8 cellular contexts compared by ENCODE assay signal in the genomic region with DNA sequence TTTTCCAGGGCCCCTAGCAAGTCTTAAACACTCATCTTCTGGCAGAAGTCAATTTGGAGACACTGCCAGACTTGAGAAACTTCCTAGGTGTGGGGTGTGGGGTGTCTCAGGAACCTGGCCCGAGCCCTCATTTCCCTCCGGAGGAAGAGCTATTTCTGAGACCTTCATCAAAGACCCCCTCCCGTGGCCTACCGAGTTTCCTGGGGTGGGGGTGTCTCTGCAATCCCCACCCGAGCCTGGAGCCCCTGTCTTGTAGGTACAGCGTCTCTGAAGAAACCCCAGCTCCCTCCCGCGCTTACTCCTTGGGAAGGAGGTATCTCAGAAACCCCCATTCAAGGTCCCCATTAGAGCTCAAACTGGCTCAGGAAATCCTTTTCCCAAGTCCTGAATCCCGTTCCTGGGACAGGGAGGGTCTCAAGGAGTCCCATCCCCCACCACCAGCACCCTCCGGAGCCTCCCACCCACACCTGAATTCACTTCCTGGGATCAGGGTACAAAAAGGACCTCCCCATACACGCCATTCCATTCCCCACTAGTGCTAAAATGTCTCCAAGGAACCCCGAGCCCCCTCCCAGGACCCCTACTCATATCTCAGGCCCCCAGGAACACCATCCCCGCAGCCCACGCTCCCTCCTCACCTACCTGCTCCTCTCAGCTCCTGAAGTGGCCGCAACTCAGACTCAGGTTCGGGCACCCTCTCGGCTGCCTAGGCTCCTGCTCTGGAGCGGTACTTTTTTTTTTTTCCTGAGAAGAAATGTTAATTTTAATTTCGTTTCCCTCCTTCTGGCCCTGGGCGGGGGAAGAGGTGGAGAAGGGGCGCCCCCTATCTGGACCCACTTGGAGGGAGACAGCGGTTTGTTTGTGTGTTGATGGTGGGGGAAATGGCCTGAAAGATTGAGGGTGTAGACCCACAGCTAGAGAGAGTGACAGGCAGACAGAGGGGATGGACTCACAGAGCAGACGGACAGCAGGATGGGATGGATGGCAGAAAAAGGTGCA. TPM values are rescaled to one million over a fixed set of nuclear protein-coding genes. Genes with fewer than 3 reads are reported as not detected.
A peak's percentile ranks its signal among the peaks of the same experiment; 100 is the strongest.
DNase-seq lines count a peak whose midpoint lies in the region; ATAC-seq lines count a peak whose summit lies in the region.

No MANE protein-coding gene starts in this region.

- H3K4me1 ChIP-seq in iPS-20b (ENCODE audit: insufficient read depth, low read length): peaks cover 11% of the 10 kb centered on the region

- H3K4me3 ChIP-seq in iPS-20b (ENCODE audit: low read length): peak overlapping the region; percentile 77

- H3K27ac ChIP-seq in iPS-20b (ENCODE audit: low read length): peak overlapping the region; percentile 36

- ATAC-seq in sciatic nerve (no peak), HG03521 (IDR thresholded peaks at IDR 0.05; ENCODE audit: unreplicated experiment) (no peak)

- peak; percentile 1 for DNase-seq in GF-D8 (lab: John Stamatoyannopoulos, UW)
- peak; percentile 80 for DNase-seq in KBM-7
- peak; percentile 58 to 62 for DNase-seq in activated T-cell treated with anti-CD3 and anti-CD28 coated beads, Interleukin-2, amount 50 U/mL, for 48 hours
- DNase-seq in stimulated activated naive CD4-positive, alpha-beta T cell (lab: John Stamatoyannopoulos, UW): peak in 4 of 6 experiments; percentile 7 to 25 (median 23)
- DNase-seq in sciatic nerve (ENCODE audit: low spot score): no peak
- no peak for DNase-seq in NCI-H2081 (lab: John Stamatoyannopoulos, UW)

- H3K27me3 ChIP-seq in iPS-20b (ENCODE audit: insufficient read depth, low read length): no peaks in the 10 kb centered on the region

- H3K9ac ChIP-seq in iPS-20b (ENCODE audit: low read depth, low read length): peak overlapping the region; percentile 85; the same call in 1 of the 2 replicates

- no peaks in the 10 kb centered on the region for H3K9me3 ChIP-seq in iPS-20b (ENCODE audit: insufficient read depth, low read depth, low read length)

- in situ Hi-C loops in KBM-7 (cut with MboI; ENCODE audit: low pct_unique_long_range_greater_than_20kb, low sequenced_read_pairs): no loop called here

- intact Hi-C loops in sciatic nerve (cut with DNase I): no loop called here

- H3K36me3 ChIP-seq in iPS-20b (ENCODE audit: insufficient read depth, low read depth, low read length): peaks cover 9% of the 10 kb centered on the region; the same call in 1 of the 2 replicates

RNA-seq across cellular contexts. Expression of a gene that starts 1.1 kb away (rescaled TPM):
- total RNA-seq in sciatic nerve: 9.7 TPM

RNA-seq across cellular contexts. Expression of a gene that starts 7.0 kb away (rescaled TPM):
- total RNA-seq in sciatic nerve: 30.6 TPM

RNA-seq across cellular contexts. Expression of a gene that starts 39.8 kb away (rescaled TPM):
- 7.4 TPM for total RNA-seq in sciatic nerve

RNA-seq across cellular contexts. Expression of a gene that starts 52.6 kb away (rescaled TPM):
- total RNA-seq in sciatic nerve: 16.9 TPM

RNA-seq across cellular contexts. Expression of a gene that starts 57.2 kb away (rescaled TPM):
- total RNA-seq in sciatic nerve: not detected

Comparison
In these comparisons a context has a peak if more than half of its experiments do, and no peak if none do; other contexts are left out.
1. DNase-seq: peak in GF-D8 (single experiment), KBM-7 (single experiment), activated T-cell treated with anti-CD3 and anti-CD28 coated beads, Interleukin-2, amount 50 U/mL, for 48 hours (2 of 2) and stimulated activated naive CD4-positive, alpha-beta T cell (4 of 6); none in sciatic nerve (single experiment) and NCI-H2081 (0 of 2).